In the genomic region with DNA sequence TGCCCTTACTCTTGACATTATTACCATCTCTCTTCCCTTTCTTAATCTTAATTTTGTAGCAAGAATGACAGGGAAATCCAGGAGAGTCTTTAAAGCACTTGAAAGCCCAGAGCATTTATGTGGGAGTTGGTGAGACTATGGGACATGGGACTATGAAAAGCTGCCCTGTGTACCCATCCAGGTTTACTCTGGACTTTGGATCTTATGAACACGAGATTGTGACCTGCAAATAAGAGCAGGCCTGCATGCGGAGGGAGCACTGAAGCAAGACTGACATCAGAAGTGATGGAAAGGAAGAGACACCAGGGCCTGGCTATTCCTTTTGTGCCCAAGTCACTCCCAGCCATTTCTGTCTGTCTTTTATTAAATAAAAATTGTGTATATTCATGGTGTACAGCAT, we compare ENCODE assay signal across 16 cellular contexts.
A peak's percentile ranks its signal among the peaks of the same experiment; 100 is the strongest.
DNase-seq lines count a peak whose midpoint lies in the region; ATAC-seq and TF ChIP-seq lines count a peak whose summit lies in the region.
"Had no signal": no experiment of that assay in that cellular context is flagged by ENCODE, and none has a peak within 500 bp of the region (broad histone marks: within the 10 kb centered on the region; RNA-seq: fewer than 3 reads in every experiment).

No MANE protein-coding gene starts in this region.

- no peaks in the 10 kb centered on the region for H3K9me3 ChIP-seq in liver (ENCODE audit: control insufficient read depth in 4 of 4, low read length in 3 of 4)
- H3K9me3 ChIP-seq in endodermal cell (ENCODE audit: control insufficient read depth, low read length): peaks cover 9% of the 10 kb centered on the region
- H3K9me3 ChIP-seq: BE2C, HAP-1 had no signal

- H3K4me3 ChIP-seq in liver (ENCODE audit: low read depth in 1 of 3, low read length in 3 of 3): no peak overlapping the region
- no peak overlapping the region for H3K4me3 ChIP-seq in endodermal cell (ENCODE audit: low read length)
- H3K4me3 ChIP-seq: GM23248, HAP-1 had no signal

- H3K4me1 ChIP-seq in liver (ENCODE audit: control insufficient read depth in 4 of 4, insufficient read depth in 4 of 4, low read length in 3 of 4) (no peaks in the 10 kb centered on the region), endodermal cell (ENCODE audit: control insufficient read depth, insufficient read depth, low read length) (no peaks in the 10 kb centered on the region)
- H3K4me1 ChIP-seq: BE2C, HAP-1 had no signal

- ATAC-seq in left colon: peak; percentile 32
- no peak for ATAC-seq in stimulated activated naive CD8-positive, alpha-beta T cell treated with anti-CD3 and anti-CD28 coated beads, Interleukin-15, Interleukin-2, amounts not matched to agents 100 U/mL and 50 U/mL, for 24 hours

- no peak for TF ChIP-seq RAD21 in liver (IDR thresholded peaks at IDR 0.05)

- peak; percentile 6 for DNase-seq in HuH-7 (ENCODE audit: low spot score)
- no peak for DNase-seq in left colon
- no peak for DNase-seq in epidermal melanocyte (ENCODE audit: insufficient read length, low spot score)
- no peak for DNase-seq in dedifferentiated amniotic fluid mesenchymal stem cell (ENCODE audit: extremely low spot score)
- DNase-seq in endodermal cell: no peak
- no peak for DNase-seq in stimulated activated naive CD8-positive, alpha-beta T cell treated with anti-CD3 and anti-CD28 coated beads, Interleukin-15, Interleukin-2, amounts not matched to agents 100 U/mL and 50 U/mL, for 24 hours
- DNase-seq: BE2C; C1 segment of cervical spinal cord; CD4-positive, CD25-positive, alpha-beta regulatory T cell; CD8-positive, alpha-beta memory T cell; COR-L47; DMS 273 treated with DMSO at 0.1 percent for 48 hours; GM23248; IMR-90 had no signal

- H3K36me3 Mint-ChIP-seq in endodermal cell (ENCODE audit: low read depth): no peaks in the 10 kb centered on the region
- H3K36me3 Mint-ChIP-seq: CD4-positive, CD25-positive, alpha-beta regulatory T cell; CD8-positive, alpha-beta memory T cell had no signal

- no peak overlapping the region for H3K27ac ChIP-seq in liver (ENCODE audit: low read depth in 1 of 2, low read length in 2 of 2)
- H3K27ac ChIP-seq in endodermal cell (ENCODE audit: low read depth, low read length): no peak overlapping the region
- H3K27ac ChIP-seq: GM23248 had no signal

- H3K4me1 Mint-ChIP-seq in endodermal cell: peaks cover 7% of the 10 kb centered on the region
- H3K4me1 Mint-ChIP-seq: CD4-positive, CD25-positive, alpha-beta regulatory T cell; CD8-positive, alpha-beta memory T cell had no signal

- H3K27me3 ChIP-seq in liver (ENCODE audit: control insufficient read depth in 4 of 4, insufficient read depth in 4 of 4, low read length in 3 of 4) (no peaks in the 10 kb centered on the region), endodermal cell (ENCODE audit: control insufficient read depth, insufficient read depth, low read length, poor library complexity, severe bottlenecking) (no peaks in the 10 kb centered on the region)

- peaks cover 9% of the 10 kb centered on the region for H3K27me3 Mint-ChIP-seq in endodermal cell (ENCODE audit: insufficient read depth)
- H3K27me3 Mint-ChIP-seq: CD4-positive, CD25-positive, alpha-beta regulatory T cell had no signal

- TF ChIP-seq CTCF in liver (IDR thresholded peaks at IDR 0.05; ENCODE audit: low read depth, low read length, missing input control): no peak
- no peak for TF ChIP-seq CTCF in endodermal cell (conservative IDR thresholded peaks at IDR 0.05)

- no peak overlapping the region for H3K4me3 Mint-ChIP-seq in endodermal cell
- H3K4me3 Mint-ChIP-seq: CD4-positive, CD25-positive, alpha-beta regulatory T cell; CD8-positive, alpha-beta memory T cell had no signal

- peaks cover 7% of the 10 kb centered on the region for H3K9me3 Mint-ChIP-seq in endodermal cell

- 30% methylated on average over 2 of the region's 2 CpGs for WGBS in liver
- WGBS in endodermal cell (ENCODE audit: insufficient coverage in 1 of 2, insufficient read length in 1 of 2), 2 experiments: 86 to 90% methylated on average over 1 to 2 of the region's 2 CpGs

- H3K9ac ChIP-seq in liver (ENCODE audit: low read depth in 1 of 2, low read length in 2 of 2) (no peak overlapping the region), endodermal cell (ENCODE audit: extremely low read depth, low read length, poor library complexity, severe bottlenecking) (no peak overlapping the region)
- H3K9ac ChIP-seq: GM23248 had no signal

- intact Hi-C loops in left colon (cut with DNase I, micrococcal nuclease): loop anchor here in 1 of 2 donors (5.0 to 10.0 kb wide), 2 partner anchors 119 to 1543 kb away; no protein-coding TSS in a partner anchor

- no peak overlapping the region for H3K27ac Mint-ChIP-seq in endodermal cell
- H3K27ac Mint-ChIP-seq: CD4-positive, CD25-positive, alpha-beta regulatory T cell; CD8-positive, alpha-beta memory T cell had no signal

- no peaks in the 10 kb centered on the region for H3K36me3 ChIP-seq in liver (ENCODE audit: control insufficient read depth in 4 of 4, insufficient read depth in 3 of 4, low read depth in 1 of 4, low read length in 3 of 4)
- H3K36me3 ChIP-seq in endodermal cell (ENCODE audit: control insufficient read depth, insufficient read depth, low read length): no peaks in the 10 kb centered on the region
- H3K36me3 ChIP-seq: BE2C, HAP-1 had no signal

TF ChIP-seq in liver, 16 proteins besides CTCF, POLR2A, EP300 and RAD21:
- TF ChIP-seq RXRA (IDR thresholded peaks at IDR 0.05) (no peak), HNF4G (IDR thresholded peaks at IDR 0.05) (peak; percentile 44), GABPA (IDR thresholded peaks at IDR 0.05 in 1 of 2, conservative IDR thresholded peaks at IDR 0.05 in 1 of 2) (no peak), JUND (IDR thresholded peaks at IDR 0.05) (no peak), SP1 (IDR thresholded peaks at IDR 0.05) (peak; percentile 26), EGR1 (IDR thresholded peaks at IDR 0.05; ENCODE audit: low read depth in 2 of 2) (no peak), NR2F2 (IDR thresholded peaks at IDR 0.05) (no peak), FOXA1 (IDR thresholded peaks at IDR 0.05) (no peak), TAF1 (conservative IDR thresholded peaks at IDR 0.05) (no peak), YY1 (IDR thresholded peaks at IDR 0.05) (no peak), HNF4A (conservative IDR thresholded peaks at IDR 0.05) (peak; percentile 64 to 88), FOXA2 (IDR thresholded peaks at IDR 0.05) (no peak)
- TF ChIP-seq, protein P1, sequence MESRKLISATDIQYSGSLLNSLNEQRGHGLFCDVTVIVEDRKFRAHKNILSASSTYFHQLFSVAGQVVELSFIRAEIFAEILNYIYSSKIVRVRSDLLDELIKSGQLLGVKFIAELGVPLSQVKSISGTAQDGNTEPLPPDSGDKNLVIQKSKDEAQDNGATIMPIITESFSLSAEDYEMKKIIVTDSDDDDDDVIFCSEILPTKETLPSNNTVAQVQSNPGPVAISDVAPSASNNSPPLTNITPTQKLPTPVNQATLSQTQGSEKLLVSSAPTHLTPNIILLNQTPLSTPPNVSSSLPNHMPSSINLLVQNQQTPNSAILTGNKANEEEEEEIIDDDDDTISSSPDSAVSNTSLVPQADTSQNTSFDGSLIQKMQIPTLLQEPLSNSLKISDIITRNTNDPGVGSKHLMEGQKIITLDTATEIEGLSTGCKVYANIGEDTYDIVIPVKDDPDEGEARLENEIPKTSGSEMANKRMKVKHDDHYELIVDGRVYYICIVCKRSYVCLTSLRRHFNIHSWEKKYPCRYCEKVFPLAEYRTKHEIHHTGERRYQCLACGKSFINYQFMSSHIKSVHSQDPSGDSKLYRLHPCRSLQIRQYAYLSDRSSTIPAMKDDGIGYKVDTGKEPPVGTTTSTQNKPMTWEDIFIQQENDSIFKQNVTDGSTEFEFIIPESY (IDR thresholded peaks at IDR 0.05): no peak
- TF ChIP-seq, protein P2, sequence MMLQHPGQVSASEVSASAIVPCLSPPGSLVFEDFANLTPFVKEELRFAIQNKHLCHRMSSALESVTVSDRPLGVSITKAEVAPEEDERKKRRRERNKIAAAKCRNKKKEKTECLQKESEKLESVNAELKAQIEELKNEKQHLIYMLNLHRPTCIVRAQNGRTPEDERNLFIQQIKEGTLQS (IDR thresholded peaks at IDR 0.05): no peak
- TF ChIP-seq, protein P3, sequence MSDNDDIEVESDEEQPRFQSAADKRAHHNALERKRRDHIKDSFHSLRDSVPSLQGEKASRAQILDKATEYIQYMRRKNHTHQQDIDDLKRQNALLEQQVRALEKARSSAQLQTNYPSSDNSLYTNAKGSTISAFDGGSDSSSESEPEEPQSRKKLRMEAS (IDR thresholded peaks at IDR 0.05): no peak
- TF ChIP-seq, protein P4, sequence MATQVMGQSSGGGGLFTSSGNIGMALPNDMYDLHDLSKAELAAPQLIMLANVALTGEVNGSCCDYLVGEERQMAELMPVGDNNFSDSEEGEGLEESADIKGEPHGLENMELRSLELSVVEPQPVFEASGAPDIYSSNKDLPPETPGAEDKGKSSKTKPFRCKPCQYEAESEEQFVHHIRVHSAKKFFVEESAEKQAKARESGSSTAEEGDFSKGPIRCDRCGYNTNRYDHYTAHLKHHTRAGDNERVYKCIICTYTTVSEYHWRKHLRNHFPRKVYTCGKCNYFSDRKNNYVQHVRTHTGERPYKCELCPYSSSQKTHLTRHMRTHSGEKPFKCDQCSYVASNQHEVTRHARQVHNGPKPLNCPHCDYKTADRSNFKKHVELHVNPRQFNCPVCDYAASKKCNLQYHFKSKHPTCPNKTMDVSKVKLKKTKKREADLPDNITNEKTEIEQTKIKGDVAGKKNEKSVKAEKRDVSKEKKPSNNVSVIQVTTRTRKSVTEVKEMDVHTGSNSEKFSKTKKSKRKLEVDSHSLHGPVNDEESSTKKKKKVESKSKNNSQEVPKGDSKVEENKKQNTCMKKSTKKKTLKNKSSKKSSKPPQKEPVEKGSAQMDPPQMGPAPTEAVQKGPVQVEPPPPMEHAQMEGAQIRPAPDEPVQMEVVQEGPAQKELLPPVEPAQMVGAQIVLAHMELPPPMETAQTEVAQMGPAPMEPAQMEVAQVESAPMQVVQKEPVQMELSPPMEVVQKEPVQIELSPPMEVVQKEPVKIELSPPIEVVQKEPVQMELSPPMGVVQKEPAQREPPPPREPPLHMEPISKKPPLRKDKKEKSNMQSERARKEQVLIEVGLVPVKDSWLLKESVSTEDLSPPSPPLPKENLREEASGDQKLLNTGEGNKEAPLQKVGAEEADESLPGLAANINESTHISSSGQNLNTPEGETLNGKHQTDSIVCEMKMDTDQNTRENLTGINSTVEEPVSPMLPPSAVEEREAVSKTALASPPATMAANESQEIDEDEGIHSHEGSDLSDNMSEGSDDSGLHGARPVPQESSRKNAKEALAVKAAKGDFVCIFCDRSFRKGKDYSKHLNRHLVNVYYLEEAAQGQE (IDR thresholded peaks at IDR 0.05): no peak
TF ChIP-seq in liver: peak in this region for 3.
